8 cellular contexts compared by ENCODE assay signal in genomic region chr18:3525870-3526420, GRCh38.
DNase-seq lines count a peak whose midpoint lies in the region; ATAC-seq and TF ChIP-seq lines count a peak whose summit lies in the region.

No MANE protein-coding gene starts in this region.

- H3K4ac ChIP-seq in trophoblast cell (ENCODE audit: low read depth, low read length), result peak overlapping the region; percentile 18

- H3K4me2 ChIP-seq in trophoblast cell (ENCODE audit: low read length), result peak overlapping the region; percentile 49

- no CpG with 5 or more reads among the region's 10 CpGs for WGBS in trophoblast cell (ENCODE audit: extremely low coverage, insufficient coverage, insufficient read length)

- peak overlapping the region; percentile 53 for H4K91ac ChIP-seq in trophoblast cell (ENCODE audit: low read depth, low read length)

- H3K4me3 ChIP-seq in SJCRH30 (peak overlapping the region; percentile 41), trophoblast cell (ENCODE audit: low read depth, low read length) (no peak overlapping the region)

- ATAC-seq in GM19025 (IDR thresholded peaks at IDR 0.05; ENCODE audit: low read depth, unreplicated experiment) (peak; percentile 51), HG03280 (IDR thresholded peaks at IDR 0.05; ENCODE audit: unreplicated experiment) (peak; percentile 47)

- H3K23ac ChIP-seq in trophoblast cell (ENCODE audit: low read length), result no peak overlapping the region

- no peak overlapping the region for H3K27ac Mint-ChIP-seq in endothelial cell (ENCODE audit: unreplicated experiment)

- H2BK5ac ChIP-seq in trophoblast cell (ENCODE audit: low read depth, low read length, poor library complexity), result peak overlapping the region; percentile 74

- DNase-seq in CD1c-positive myeloid dendritic cell (ENCODE audit: extremely low spot score) (peak; percentile 13), SJCRH30 (peak; percentile 67 to 81), trophoblast cell (no peak), endothelial cell (ENCODE audit: low spot score) (no peak), AG08396 (ENCODE audit: low spot score) (no peak)

- H3K27me3 ChIP-seq in SJCRH30 (no peaks in the 10 kb centered on the region), trophoblast cell (ENCODE audit: insufficient read depth, low read length) (no peaks in the 10 kb centered on the region)

- H2BK12ac ChIP-seq in trophoblast cell (ENCODE audit: low read length), result peak overlapping the region; percentile 7

- H3K4me1 ChIP-seq in SJCRH30 (peaks cover 31% of the 10 kb centered on the region), trophoblast cell (ENCODE audit: control insufficient read depth in 1 of 2, insufficient read depth in 2 of 2, low read length in 2 of 2) (peaks cover 11 to 16% of the 10 kb centered on the region in 2 experiments)

- peak overlapping the region; percentile 4 for H3K18ac ChIP-seq in trophoblast cell (ENCODE audit: low read length)

- H3K79me1 ChIP-seq in trophoblast cell (ENCODE audit: low read length), result peaks cover 8% of the 10 kb centered on the region

- no peaks in the 10 kb centered on the region for H3K36me3 Mint-ChIP-seq in endothelial cell (ENCODE audit: low read depth, unreplicated experiment)

- H3K27ac ChIP-seq in SJCRH30, result peak overlapping the region; percentile 100
- peak overlapping the region; percentile 37 for H3K27ac ChIP-seq in angular gyrus (ENCODE audit: low read depth, low read length)
- peak overlapping the region; percentile 84 for H3K27ac ChIP-seq in trophoblast cell (ENCODE audit: low read depth, low read length)

- TF ChIP-seq CTCF in endothelial cell (IDR thresholded peaks at IDR 0.05; ENCODE audit: unreplicated experiment), result no peak

- peak overlapping the region; percentile 56 for H4K8ac ChIP-seq in trophoblast cell (ENCODE audit: low read depth, low read length)

- H3K9me3 ChIP-seq in SJCRH30 (replicated peaks) (no peaks in the 10 kb centered on the region), trophoblast cell (ENCODE audit: insufficient read depth, low read depth, low read length) (peaks cover 1% of the 10 kb centered on the region)

- peak overlapping the region; percentile 65 for H2BK120ac ChIP-seq in trophoblast cell (ENCODE audit: insufficient read depth, low read length, poor library complexity)

- no peaks in the 10 kb centered on the region for H3K36me3 ChIP-seq in SJCRH30
- H3K36me3 ChIP-seq in trophoblast cell (ENCODE audit: control insufficient read depth in 1 of 2, insufficient read depth in 2 of 2, low read length in 2 of 2), result no peaks in the 10 kb centered on the region

- H3K4me3 Mint-ChIP-seq in endothelial cell (ENCODE audit: unreplicated experiment), result no peak overlapping the region

- H3K9ac ChIP-seq in trophoblast cell (ENCODE audit: low read length), result no peak overlapping the region

- no peak overlapping the region for H2AFZ ChIP-seq in trophoblast cell (ENCODE audit: insufficient read depth, low read length, poor library complexity)

- H3K27me3 Mint-ChIP-seq in endothelial cell (ENCODE audit: unreplicated experiment), result peaks cover 3% of the 10 kb centered on the region

- H3K14ac ChIP-seq in trophoblast cell (ENCODE audit: low read length), result peak overlapping the region; percentile 52

- H3K4me1 Mint-ChIP-seq in endothelial cell (ENCODE audit: unreplicated experiment), result peaks cover 6% of the 10 kb centered on the region

- H4K12ac ChIP-seq in trophoblast cell (ENCODE audit: low read depth, low read length), result no peak overlapping the region

- H3K9me3 Mint-ChIP-seq in endothelial cell (ENCODE audit: unreplicated experiment), result no peaks in the 10 kb centered on the region

- H2AK5ac ChIP-seq in trophoblast cell (ENCODE audit: low read length), result no peak overlapping the region

- H3K79me2 ChIP-seq in trophoblast cell (ENCODE audit: control insufficient read depth, insufficient read depth, low read length, poor library complexity), result no peaks in the 10 kb centered on the region

Comparison
In these comparisons a context has a peak if more than half of its experiments do, and no peak if none do; other contexts are left out.
1. DNase-seq: peak in CD1c-positive myeloid dendritic cell (single experiment) and SJCRH30 (2 of 2); none in trophoblast cell (0 of 2), endothelial cell (single experiment) and AG08396 (single experiment).
2. H3K27ac ChIP-seq: peak in every context shown above with its lines; median percentile 100 in SJCRH30; 84 in trophoblast cell; 37 in angular gyrus.